18 cellular contexts compared by ENCODE assay signal in the genomic region with DNA sequence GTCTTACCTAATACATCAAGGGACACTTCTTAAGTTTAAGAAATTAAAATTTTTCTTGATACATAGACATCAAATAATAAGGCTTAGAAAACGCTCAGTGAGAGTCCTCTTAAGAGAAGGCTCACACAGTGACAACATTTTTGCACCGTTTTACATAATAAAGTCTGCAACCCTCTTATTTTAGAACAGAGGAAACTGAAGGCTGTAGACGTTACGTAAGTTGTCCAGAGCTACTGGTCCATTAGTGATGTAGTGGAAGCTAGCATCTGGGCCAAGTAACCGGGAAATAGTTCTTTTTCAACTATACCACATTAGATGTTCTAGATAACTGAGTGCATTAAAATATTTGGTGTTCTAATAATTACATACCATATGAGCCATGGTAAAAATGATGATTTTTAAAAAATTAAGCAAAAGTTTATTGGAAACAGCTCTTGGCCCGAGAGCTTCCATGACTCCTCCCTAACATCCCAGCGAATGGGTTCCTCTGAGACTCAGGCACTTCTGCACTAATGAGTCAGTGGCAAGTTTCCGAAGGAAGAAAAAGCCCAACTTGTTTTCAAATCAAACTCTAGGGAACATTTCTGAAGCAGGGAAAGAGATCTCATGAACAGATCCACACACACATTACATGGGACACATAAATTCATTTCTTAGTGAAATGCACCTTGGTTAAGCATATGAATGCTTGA.
"Had no signal": no experiment of that assay in that cellular context is flagged by ENCODE, and none has a peak within 500 bp of the region (broad histone marks: within the 10 kb centered on the region; RNA-seq: fewer than 3 reads in every experiment).

No MANE protein-coding gene starts in this region.

- H2AFZ ChIP-seq: parathyroid adenoma had no signal

- H3K79me2 ChIP-seq: parathyroid adenoma had no signal

- H3K9me3 Mint-ChIP-seq: activated CD4-positive, alpha-beta memory T cell treated with anti-CD3 and anti-CD28 coated beads for 36 hours; activated naive CD8-positive, alpha-beta T cell treated with anti-CD3 and anti-CD28 coated beads for 36 hours; dendritic cell treated with granulocyte-macrophage colony-stimulating factor and Interleukin-4, amounts not matched to agents 40 ng/mL and 50 ng/mL, for 4 days; natural killer cell; T-helper 2 cell treated with Interferon-gamma antibody and Interleukin-4, amounts not matched to agents 5 μg/mL and 100 μg/mL, for 36 hours; WTC11 had no signal

- H3K4me1 Mint-ChIP-seq: activated CD4-positive, alpha-beta T cell treated with anti-CD3 and anti-CD28 coated beads for 36 hours; activated CD8-positive, alpha-beta memory T cell treated with anti-CD3 and anti-CD28 coated beads, Interleukin-2, amount 10 ng/mL, durations not matched to agents 7 days and 5 days; activated naive CD8-positive, alpha-beta T cell treated with anti-CD3 and anti-CD28 coated beads for 36 hours; natural killer cell had no signal

- H3K36me3 ChIP-seq: esophagus squamous epithelium, lower lobe of right lung, neutrophil, tibial artery had no signal

- H3K27ac ChIP-seq: lower lobe of right lung, neutrophil, parathyroid adenoma, tibial artery had no signal

- H3K9ac ChIP-seq: parathyroid adenoma, SK-N-SH had no signal

- DNase-seq: activated CD4-positive, alpha-beta memory T cell treated with anti-CD3 and anti-CD28 coated beads for 36 hours; activated CD4-positive, alpha-beta T cell treated with anti-CD3 and anti-CD28 coated beads for 36 hours; activated CD8-positive, alpha-beta memory T cell treated with anti-CD3 and anti-CD28 coated beads, Interleukin-2, amount 10 ng/mL, durations not matched to agents 7 days and 5 days; activated naive CD4-positive, alpha-beta T cell; activated naive CD8-positive, alpha-beta T cell treated with anti-CD3 and anti-CD28 coated beads for 36 hours; amniotic stem cell; effector CD8-positive, alpha-beta T cell; esophagus squamous epithelium; lower lobe of right lung; natural killer cell; SK-N-SH; stimulated activated naive CD4-positive, alpha-beta T cell; tibial artery had no signal

- H3K4me3 Mint-ChIP-seq: activated CD4-positive, alpha-beta memory T cell treated with anti-CD3 and anti-CD28 coated beads for 36 hours; activated CD4-positive, alpha-beta T cell treated with anti-CD3 and anti-CD28 coated beads for 36 hours; activated CD8-positive, alpha-beta memory T cell treated with anti-CD3 and anti-CD28 coated beads, Interleukin-2, amount 10 ng/mL, durations not matched to agents 7 days and 5 days; activated naive CD8-positive, alpha-beta T cell treated with anti-CD3 and anti-CD28 coated beads for 36 hours; dendritic cell treated with granulocyte-macrophage colony-stimulating factor and Interleukin-4, amounts not matched to agents 40 ng/mL and 50 ng/mL, for 4 days; natural killer cell; T-helper 2 cell treated with Interferon-gamma antibody and Interleukin-4, amounts not matched to agents 5 μg/mL and 100 μg/mL, for 36 hours; WTC11 had no signal

- H3K4me2 ChIP-seq: SK-N-SH had no signal

- H3K9me3 ChIP-seq: esophagus squamous epithelium, lower lobe of right lung, neutrophil, SK-N-SH, tibial artery had no signal

- H3K27ac Mint-ChIP-seq: activated CD4-positive, alpha-beta memory T cell treated with anti-CD3 and anti-CD28 coated beads for 36 hours; activated CD4-positive, alpha-beta T cell treated with anti-CD3 and anti-CD28 coated beads for 36 hours; activated CD8-positive, alpha-beta memory T cell treated with anti-CD3 and anti-CD28 coated beads, Interleukin-2, amount 10 ng/mL, durations not matched to agents 7 days and 5 days; activated naive CD8-positive, alpha-beta T cell treated with anti-CD3 and anti-CD28 coated beads for 36 hours; dendritic cell treated with granulocyte-macrophage colony-stimulating factor and Interleukin-4, amounts not matched to agents 40 ng/mL and 50 ng/mL, for 4 days; natural killer cell; T-helper 2 cell treated with Interferon-gamma antibody and Interleukin-4, amounts not matched to agents 5 μg/mL and 100 μg/mL, for 36 hours; WTC11 had no signal

- H3K36me3 Mint-ChIP-seq: activated CD4-positive, alpha-beta memory T cell treated with anti-CD3 and anti-CD28 coated beads for 36 hours; activated CD8-positive, alpha-beta memory T cell treated with anti-CD3 and anti-CD28 coated beads, Interleukin-2, amount 10 ng/mL, durations not matched to agents 7 days and 5 days; activated naive CD8-positive, alpha-beta T cell treated with anti-CD3 and anti-CD28 coated beads for 36 hours; natural killer cell; WTC11 had no signal

- H3K27me3 ChIP-seq: esophagus squamous epithelium, neutrophil had no signal

- H3K4me3 ChIP-seq: esophagus squamous epithelium, lower lobe of right lung, tibial artery had no signal

- H3K27me3 Mint-ChIP-seq: activated CD4-positive, alpha-beta memory T cell treated with anti-CD3 and anti-CD28 coated beads for 36 hours; activated naive CD8-positive, alpha-beta T cell treated with anti-CD3 and anti-CD28 coated beads for 36 hours had no signal

- ATAC-seq: activated CD4-positive, alpha-beta T cell treated with anti-CD3 and anti-CD28 coated beads for 36 hours; activated CD8-positive, alpha-beta memory T cell treated with anti-CD3 and anti-CD28 coated beads, Interleukin-2, amount 10 ng/mL, durations not matched to agents 7 days and 5 days; lower lobe of right lung; natural killer cell; WTC11 had no signal

- H3K4me1 ChIP-seq: lower lobe of right lung, parathyroid adenoma, tibial artery had no signal

- H3K9me2 ChIP-seq: SK-N-SH had no signal
